8 cellular contexts compared by ENCODE assay signal in genomic region chr1:146307632-146308031, GRCh38.
A peak's percentile ranks its signal among the peaks of the same experiment; 100 is the strongest.
DNase-seq lines count a peak whose midpoint lies in the region; ATAC-seq and TF ChIP-seq lines count a peak whose summit lies in the region.
"Not testable (repeated sequence)": the region's sequence is repeated elsewhere in the genome, so short reads cannot be mapped to it uniquely, and the experiment has no call there.

No MANE protein-coding gene starts in this region.

- H3K4me1 ChIP-seq in CD8-positive, alpha-beta T cell (ENCODE audit: insufficient read depth, low read length); RWPE2 (ENCODE audit: insufficient read depth, poor library complexity, severe bottlenecking); gastroesophageal sphincter: not testable (repeated sequence)

- not testable (repeated sequence) for H3K27me3 Mint-ChIP-seq in CD8-positive, alpha-beta T cell (ENCODE audit: low read depth)

- intact Hi-C loops in CD8-positive, alpha-beta T cell (cut with DNase I, micrococcal nuclease) = not testable (repeated sequence)

- H3K9me3 ChIP-seq in CD8-positive, alpha-beta T cell (ENCODE audit: low read length); RWPE2 (ENCODE audit: severe bottlenecking); gastroesophageal sphincter: not testable (repeated sequence)

- H3K4me3 ChIP-seq in CD8-positive, alpha-beta T cell (ENCODE audit: low read depth, low read length); RWPE2 (ENCODE audit: severe bottlenecking); gastroesophageal sphincter: not testable (repeated sequence)

- not testable (repeated sequence) for H3K4me1 Mint-ChIP-seq in CD8-positive, alpha-beta T cell (ENCODE audit: low read depth)

- H3K27ac Mint-ChIP-seq in CD8-positive, alpha-beta T cell = not testable (repeated sequence)

- no CpG with 5 or more reads among the region's 5 CpGs for WGBS in gastroesophageal sphincter (ENCODE audit: low coverage in 1 of 2), 2 donors

- peak; percentile 91 for ATAC-seq in CD8-positive, alpha-beta T cell
- ATAC-seq in GM19035 (IDR thresholded peaks at IDR 0.05; ENCODE audit: unreplicated experiment) = peak; percentile 96
- peak; percentile 93 for ATAC-seq in GM21526 (IDR thresholded peaks at IDR 0.05; ENCODE audit: low FRiP score, unreplicated experiment)
- ATAC-seq in HG02852 (IDR thresholded peaks at IDR 0.05; ENCODE audit: unreplicated experiment) = peak; percentile 94
- peak; percentile 94 for ATAC-seq in HG03159 (IDR thresholded peaks at IDR 0.05; ENCODE audit: unreplicated experiment)
- ATAC-seq in RWPE2 (ENCODE audit: low read depth) = peak; percentile 55; the same call in 2 of the 3 replicates
- peak; percentile 26 for ATAC-seq in gastroesophageal sphincter
- peak; percentile 31 for ATAC-seq in omental fat pad (ENCODE audit: low FRiP score)

- not testable (repeated sequence) for H3K36me3 Mint-ChIP-seq in CD8-positive, alpha-beta T cell

- H3K27me3 ChIP-seq in CD8-positive, alpha-beta T cell (ENCODE audit: insufficient read depth, low read length); RWPE2 (ENCODE audit: insufficient read depth, poor library complexity, severe bottlenecking); gastroesophageal sphincter: not testable (repeated sequence)

- not testable (repeated sequence) for TF ChIP-seq EP300 in gastroesophageal sphincter (IDR thresholded peaks at IDR 0.05)

- H3K9me3 Mint-ChIP-seq in CD8-positive, alpha-beta T cell = not testable (repeated sequence)

- H3K4me3 Mint-ChIP-seq in CD8-positive, alpha-beta T cell = not testable (repeated sequence)

- H3K36me3 ChIP-seq in CD8-positive, alpha-beta T cell (ENCODE audit: insufficient read depth, low read length); RWPE2 (ENCODE audit: low read depth); gastroesophageal sphincter: not testable (repeated sequence)

- CTCF ChIA-PET in CD8-positive, alpha-beta T cell (lab: Charles Lee) = not testable (repeated sequence)

- POLR2A ChIA-PET in CD8-positive, alpha-beta T cell (lab: Charles Lee) = not testable (repeated sequence)

- TF ChIP-seq POLR2A in gastroesophageal sphincter (IDR thresholded peaks at IDR 0.05) = not testable (repeated sequence)

- not testable (repeated sequence) for DNase-seq in CD8-positive, alpha-beta T cell; RWPE2 (ENCODE audit: low spot score); omental fat pad (ENCODE audit: low spot score)

- not testable (repeated sequence) for H3K27ac ChIP-seq in CD8-positive, alpha-beta T cell (ENCODE audit: low read depth, low read length); RWPE2 (ENCODE audit: poor library complexity, severe bottlenecking); gastroesophageal sphincter

- TF ChIP-seq CTCF in CD8-positive, alpha-beta T cell (IDR thresholded peaks at IDR 0.05); RWPE2 (IDR thresholded peaks at IDR 0.05; ENCODE audit: poor library complexity, severe bottlenecking); gastroesophageal sphincter (IDR thresholded peaks at IDR 0.05); omental fat pad (IDR thresholded peaks at IDR 0.05): not testable (repeated sequence)

Comparison
In these comparisons a context has a peak if more than half of its experiments do, and no peak if none do; other contexts are left out.
1. ATAC-seq: peak in every context shown above with its lines; median percentile 96 in GM19035; 94 in HG02852; 94 in HG03159; 93 in GM21526; 91 in CD8-positive, alpha-beta T cell; 55 in RWPE2; 31 in omental fat pad; 26 in gastroesophageal sphincter.